In the genomic region with DNA sequence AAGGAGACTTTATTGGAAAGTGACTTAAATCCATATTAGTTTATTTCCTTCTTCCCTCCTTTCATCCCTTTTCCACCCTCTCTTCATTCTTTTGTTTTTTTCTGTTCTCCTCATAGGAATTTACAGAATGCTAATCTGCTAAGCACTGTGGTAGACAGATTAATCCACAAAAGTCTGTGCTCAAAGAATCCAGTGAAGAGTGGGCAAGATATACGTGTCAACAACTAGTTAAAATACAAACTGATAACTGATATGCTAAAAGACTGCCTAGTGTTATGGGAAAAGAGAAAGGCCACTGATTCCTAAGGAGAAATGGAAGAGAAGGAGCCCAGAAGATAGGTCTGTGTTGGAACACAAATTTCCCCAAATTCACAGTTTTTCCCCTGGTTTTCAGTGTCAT, we compare ENCODE assay signal across 19 cellular contexts.
DNase-seq lines count a peak whose midpoint lies in the region; ATAC-seq lines count a peak whose summit lies in the region.
"Had no signal": no experiment of that assay in that cellular context is flagged by ENCODE, and none has a peak within 500 bp of the region (broad histone marks: within the 10 kb centered on the region; RNA-seq: fewer than 3 reads in every experiment).

No MANE protein-coding gene starts in this region.

- H3K4me3 Mint-ChIP-seq in immature natural killer cell = no peak overlapping the region
- H3K4me3 Mint-ChIP-seq in stimulated activated effector memory CD8-positive, alpha-beta T cell treated with anti-CD3 and anti-CD28 coated beads, Interleukin-12 subunit alpha, Interleukin-12 subunit beta, amount 100 ng/mL, for 72 hours = no peak overlapping the region

- peak overlapping the region in 4 of 6 donors; percentile 18 to 83 (median 66) for H3K27ac Mint-ChIP-seq in immature natural killer cell
- H3K27ac Mint-ChIP-seq in stimulated activated effector memory CD8-positive, alpha-beta T cell treated with anti-CD3 and anti-CD28 coated beads, Interleukin-12 subunit alpha, Interleukin-12 subunit beta, amount 100 ng/mL, for 72 hours = peak overlapping the region; percentile 5

- peaks cover 4 to 9% (median 7%) of the 10 kb centered on the region in 3 donors for H3K36me3 Mint-ChIP-seq in immature natural killer cell
- H3K36me3 Mint-ChIP-seq in stimulated activated effector memory CD8-positive, alpha-beta T cell treated with anti-CD3 and anti-CD28 coated beads, Interleukin-12 subunit alpha, Interleukin-12 subunit beta, amount 100 ng/mL, for 72 hours = peaks cover 31% of the 10 kb centered on the region

- peaks cover 0 to 20% (median 11%) of the 10 kb centered on the region in 3 donors for H3K27me3 Mint-ChIP-seq in immature natural killer cell (ENCODE audit: low read depth in 3 of 3)

- intact Hi-C loops in posterior vena cava (cut with DNase I) = no loop called here

- no peak overlapping the region for H3K4me3 ChIP-seq in SK-N-MC
- H3K4me3 ChIP-seq: GM12878, Peyer's patch had no signal

- H3K9me3 ChIP-seq in SK-N-MC (ENCODE audit: low read depth, low read length) = peaks cover 7% of the 10 kb centered on the region; the same call in 1 of the 2 replicates
- H3K9me3 ChIP-seq: Peyer's patch had no signal

- no peak for ATAC-seq in stimulated activated effector memory CD8-positive, alpha-beta T cell treated with anti-CD3 and anti-CD28 coated beads, Interleukin-12 subunit alpha, Interleukin-12 subunit beta, amount 100 ng/mL, for 72 hours
- ATAC-seq in HG02798 (IDR thresholded peaks at IDR 0.05; ENCODE audit: poor library complexity, unreplicated experiment) = no peak
- ATAC-seq in GM21717 (IDR thresholded peaks at IDR 0.05; ENCODE audit: unreplicated experiment) = no peak

- peak; percentile 25 for DNase-seq in NCI-H82 (lab: John Stamatoyannopoulos, UW)
- DNase-seq in NCI-H82 treated with DMSO at 0.1 percent for 48 hours (lab: John Stamatoyannopoulos, UW; ENCODE audit: unreplicated experiment) = no peak
- DNase-seq in SK-N-MC (ENCODE audit: low read depth, low spot score) = no peak
- no peak for DNase-seq in immature natural killer cell
- no peak for DNase-seq in stimulated activated effector memory CD8-positive, alpha-beta T cell treated with anti-CD3 and anti-CD28 coated beads, Interleukin-12 subunit alpha, Interleukin-12 subunit beta, amount 100 ng/mL, for 72 hours (ENCODE audit: low spot score in 2 of 2)
- DNase-seq in posterior vena cava (ENCODE audit: low spot score) = no peak
- DNase-seq: Calu3, KBM-7, NCI-H1092 treated with DMSO at 0.1 percent for 48 hours, NCI-H1694 treated with DMSO at 0.1 percent for 48 hours, NCI-H446, NCI-H774, Peyer's patch, Right ventricle myocardium superior had no signal

- peak overlapping the region; percentile 7 for H3K9ac ChIP-seq in SK-N-MC (ENCODE audit: insufficient read length)

- H3K36me3 ChIP-seq in SK-N-MC (ENCODE audit: insufficient read depth, low read length) = 0 out of 2 replicates have a peak, but pooled peaks cover 3% of the 10 kb centered on the region
- H3K36me3 ChIP-seq: Peyer's patch had no signal

- H3K9me3 Mint-ChIP-seq in immature natural killer cell = no peaks in the 10 kb centered on the region
- no peaks in the 10 kb centered on the region for H3K9me3 Mint-ChIP-seq in stimulated activated effector memory CD8-positive, alpha-beta T cell treated with anti-CD3 and anti-CD28 coated beads, Interleukin-12 subunit alpha, Interleukin-12 subunit beta, amount 100 ng/mL, for 72 hours

- peaks cover 14 to 31% of the 10 kb centered on the region in 2 donors for H3K4me1 Mint-ChIP-seq in immature natural killer cell
- peaks cover 9% of the 10 kb centered on the region for H3K4me1 Mint-ChIP-seq in stimulated activated effector memory CD8-positive, alpha-beta T cell treated with anti-CD3 and anti-CD28 coated beads, Interleukin-12 subunit alpha, Interleukin-12 subunit beta, amount 100 ng/mL, for 72 hours

- peak overlapping the region; percentile 32 for H3K27ac ChIP-seq in SK-N-MC
- H3K27ac ChIP-seq: C4-2B, HL-60, Peyer's patch had no signal
